ENCODE assay signal across 9 cellular contexts in the genomic region with DNA sequence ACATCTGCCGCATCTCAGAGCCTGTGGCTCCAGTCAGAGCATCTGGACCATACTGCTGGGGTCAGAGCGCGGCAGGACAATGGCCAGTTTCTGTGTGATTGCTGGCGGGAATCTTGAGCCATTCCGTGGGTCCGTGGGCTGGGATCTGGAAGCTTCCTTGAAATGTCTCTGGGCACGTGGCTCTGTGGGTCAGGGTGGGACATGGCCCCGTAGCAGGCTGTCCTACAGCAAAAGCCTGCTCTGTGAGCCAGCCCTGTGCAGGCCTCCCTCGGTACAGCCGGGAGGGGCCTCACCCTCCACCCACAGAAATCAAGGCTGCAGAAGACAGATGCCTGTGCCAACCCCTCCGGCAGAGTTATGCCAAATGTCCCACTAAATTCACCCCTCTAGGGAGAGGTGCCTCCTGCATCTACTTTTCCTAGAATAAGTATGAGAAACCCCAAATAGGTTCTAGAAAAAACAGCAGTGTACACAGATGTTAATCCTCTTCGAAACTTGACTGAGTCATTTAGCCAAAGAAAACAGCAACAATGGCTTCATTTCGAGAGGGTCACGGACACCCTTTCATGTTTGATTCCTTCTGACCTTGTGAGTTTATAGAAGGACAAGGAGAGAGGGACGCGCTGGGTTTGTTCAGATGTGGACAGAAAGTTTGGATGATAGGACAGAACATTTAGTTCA. TPM values are rescaled to one million over a fixed set of nuclear protein-coding genes. Genes with fewer than 3 reads are reported as not detected.
DNase-seq lines count a peak whose midpoint lies in the region; ATAC-seq, FAIRE-seq and TF ChIP-seq lines count a peak whose summit lies in the region.
"Had no signal": no experiment of that assay in that cellular context is flagged by ENCODE, and none has a peak within 500 bp of the region (broad histone marks: within the 10 kb centered on the region; RNA-seq: fewer than 3 reads in every experiment).

No MANE protein-coding gene starts in this region.

- peak overlapping the region in 1 of 2 donors; percentile 37 for H3K9ac ChIP-seq in kidney (ENCODE audit: low read length in 2 of 2)

- intact Hi-C loops in kidney (cut with DNase I) = no loop called here
- intact Hi-C loops in thyroid gland (cut with DNase I) = no loop called here

- FAIRE-seq in kidney (lab: Jason Lieb, UNC) = no peak

- no peak for TF ChIP-seq POLR2A in thyroid gland (IDR thresholded peaks at IDR 0.05)

- H3K27ac ChIP-seq in kidney (ENCODE audit: low read depth in 2 of 2, low read length in 2 of 2) (peak overlapping the region; percentile 53 to 63), thyroid gland (peak overlapping the region; percentile 92 to 96 (median 93)), SJCRH30 (no peak overlapping the region)

- peaks cover 32 to 49% of the 10 kb centered on the region in 2 donors for H3K4me1 ChIP-seq in kidney (ENCODE audit: control insufficient read depth in 1 of 2, insufficient read depth in 1 of 2, low read depth in 1 of 2, low read length in 2 of 2)
- peaks cover 39 to 64% of the 10 kb centered on the region in 2 donors for H3K4me1 ChIP-seq in thyroid gland
- H3K4me1 ChIP-seq in SJCRH30 = peaks cover 29% of the 10 kb centered on the region

- ATAC-seq in GM21528 (IDR thresholded peaks at IDR 0.05; ENCODE audit: low FRiP score, unreplicated experiment) = no peak

- no peaks in the 10 kb centered on the region for H3K9me3 ChIP-seq in kidney (ENCODE audit: control insufficient read depth in 1 of 2, low read length in 2 of 2)
- no peaks in the 10 kb centered on the region for H3K9me3 ChIP-seq in thyroid gland
- H3K9me3 ChIP-seq in SJCRH30 (replicated peaks) = no peaks in the 10 kb centered on the region

- peak; percentile 70 for DNase-seq in LHCN-M2 (ENCODE audit: low read depth)
- DNase-seq in choroid plexus epithelial cell (ENCODE audit: low read depth) = peak; percentile 75
- DNase-seq in kidney = peak; percentile 83
- peak in 1 of 2 donors; percentile 85 for DNase-seq in thyroid gland
- no peak for DNase-seq in NCI-H2029 (lab: John Stamatoyannopoulos, UW)
- no peak for DNase-seq in SJCRH30
- DNase-seq in NCI-H128 (lab: John Stamatoyannopoulos, UW; ENCODE audit: unreplicated experiment) = no peak
- DNase-seq: NCI-H2081 had no signal

- WGBS in thyroid gland, 2 donors = 35 to 54% methylated on average over 14 of the region's 16 CpGs

- no peak overlapping the region for H3K4me3 ChIP-seq in choroid plexus epithelial cell (ENCODE audit: low read depth, low read length)
- no peak overlapping the region for H3K4me3 ChIP-seq in kidney (ENCODE audit: low read length in 2 of 2)
- H3K4me3 ChIP-seq in thyroid gland (replicated peaks in 1 of 3) = no peak overlapping the region
- H3K4me3 ChIP-seq in SJCRH30 = no peak overlapping the region

- H3K36me3 ChIP-seq in kidney (ENCODE audit: control insufficient read depth in 1 of 2, insufficient read depth in 2 of 2, low read length in 2 of 2) = peaks cover 0 to 3% of the 10 kb centered on the region in 2 donors
- no peaks in the 10 kb centered on the region for H3K36me3 ChIP-seq in thyroid gland
- no peaks in the 10 kb centered on the region for H3K36me3 ChIP-seq in SJCRH30

- H3K27me3 ChIP-seq in thyroid gland (no peaks in the 10 kb centered on the region), SJCRH30 (no peaks in the 10 kb centered on the region)

- TF ChIP-seq CTCF in choroid plexus epithelial cell (conservative IDR thresholded peaks at IDR 0.05; ENCODE audit: low read depth, low read length) = no peak
- TF ChIP-seq CTCF in kidney (IDR thresholded peaks at IDR 0.05; ENCODE audit: borderline replicate concordance, extremely low read depth, insufficient read depth) = no peak
- TF ChIP-seq CTCF in thyroid gland (IDR thresholded peaks at IDR 0.05) = no peak

RNA-seq across cellular contexts. Expression of a gene that starts 27.8 kb away (rescaled TPM):
- 44.8 and 54.2 TPM in 2 replicates for total RNA-seq in LHCN-M2 (2014; rRNA removed)
- 13.2 TPM for polyA plus RNA-seq in LHCN-M2 (2012)
- total RNA-seq in kidney = 316 TPM
- polyA plus RNA-seq in kidney (ENCODE audit: insufficient read depth, low read depth, low replicate concordance) = 150 TPM
- total RNA-seq in thyroid gland = 100 to 1,000 TPM; 105 to 264 (median 238) TPM
- 18.5 and 19.5 TPM in 2 replicates for total RNA-seq in SJCRH30 (2014; rRNA removed; shearing (Covaris generic))

Comparison
In these comparisons a context has a peak if more than half of its experiments do, and no peak if none do; other contexts are left out.
1. DNase-seq: peak in LHCN-M2 (single experiment), choroid plexus epithelial cell (single experiment) and kidney (single experiment); none in NCI-H2029 (single experiment), SJCRH30 (0 of 2) and NCI-H128 (single experiment).